In genomic region chr2:36695746-36696415, GRCh38 we compare ENCODE assay signal across 13 cellular contexts. TPM values are rescaled to one million over a fixed set of nuclear protein-coding genes. Genes with fewer than 3 reads are reported as not detected.
DNase-seq lines count a peak whose midpoint lies in the region; ATAC-seq, FAIRE-seq and TF ChIP-seq lines count a peak whose summit lies in the region.
"Had no signal": no experiment of that assay in that cellular context is flagged by ENCODE, and none has a peak within 500 bp of the region (broad histone marks: within the 10 kb centered on the region; RNA-seq: fewer than 3 reads in every experiment).

No MANE protein-coding gene starts in this region.

- H3K27me3 ChIP-seq in naive thymus-derived CD4-positive, alpha-beta T cell (ENCODE audit: control insufficient read depth in 2 of 2, insufficient read depth in 2 of 2, low read length in 2 of 2): no peaks in the 10 kb centered on the region
- H3K27me3 ChIP-seq: neutrophil had no signal

- FAIRE-seq in D721Med (lab: Jason Lieb, UNC): no peak

- H3K27ac Mint-ChIP-seq in activated naive CD4-positive, alpha-beta T cell treated with anti-CD3 and anti-CD28 coated beads, Interleukin-2, amount 10 ng/mL, durations not matched to agents 7 days and 5 days: no peak overlapping the region
- H3K27ac Mint-ChIP-seq in naive thymus-derived CD4-positive, alpha-beta T cell: no peak overlapping the region

- H3K9me3 ChIP-seq in naive thymus-derived CD4-positive, alpha-beta T cell (ENCODE audit: control insufficient read depth in 2 of 3, low read length in 3 of 3): no peaks in the 10 kb centered on the region
- H3K9me3 ChIP-seq: neutrophil had no signal

- H3K4me1 Mint-ChIP-seq in activated naive CD4-positive, alpha-beta T cell treated with anti-CD3 and anti-CD28 coated beads, Interleukin-2, amount 10 ng/mL, durations not matched to agents 7 days and 5 days: no peaks in the 10 kb centered on the region
- H3K4me1 Mint-ChIP-seq in naive thymus-derived CD4-positive, alpha-beta T cell: no peaks in the 10 kb centered on the region

- intact Hi-C loops in naive thymus-derived CD4-positive, alpha-beta T cell (cut with micrococcal nuclease): no loop called here

- H3K27ac ChIP-seq in naive thymus-derived CD4-positive, alpha-beta T cell (ENCODE audit: low read depth, low read length): no peak overlapping the region
- H3K27ac ChIP-seq: neutrophil, SK-N-MC had no signal

- H3K36me3 ChIP-seq in naive thymus-derived CD4-positive, alpha-beta T cell (ENCODE audit: control insufficient read depth in 2 of 3, insufficient read depth in 3 of 3, low read length in 3 of 3): no peaks in the 10 kb centered on the region
- H3K36me3 ChIP-seq: neutrophil had no signal

- POLR2A ChIA-PET in naive thymus-derived CD4-positive, alpha-beta T cell (lab: Charles Lee): no interaction called here

- H3K9me3 Mint-ChIP-seq in activated naive CD4-positive, alpha-beta T cell treated with anti-CD3 and anti-CD28 coated beads, Interleukin-2, amount 10 ng/mL, durations not matched to agents 7 days and 5 days: no peaks in the 10 kb centered on the region
- H3K9me3 Mint-ChIP-seq in naive thymus-derived CD4-positive, alpha-beta T cell: peaks cover 0 to 3% (median 0%) of the 10 kb centered on the region in 11 donors

- DNase-seq in D721Med (ENCODE audit: insufficient read length, low spot score) (no peak), LNCaP clone FGC (ENCODE audit: low read depth) (peak; percentile 2), dedifferentiated amniotic fluid mesenchymal stem cell (ENCODE audit: extremely low spot score) (peak; percentile 62), myocyte (ENCODE audit: low read depth) (peak; percentile 28), DMS79 treated with DMSO at 0.1 percent for 48 hours (lab: John Stamatoyannopoulos, UW) (no peak), GM20000 (ENCODE audit: low spot score) (no peak)
- DNase-seq in activated naive CD4-positive, alpha-beta T cell treated with anti-CD3 and anti-CD28 coated beads, Interleukin-2, amount 10 ng/mL, durations not matched to agents 7 days and 5 days: no peak
- DNase-seq in naive thymus-derived CD4-positive, alpha-beta T cell: no peak
- DNase-seq: caudate nucleus, NCI-H2029 treated with DMSO at 0.1 percent for 48 hours had no signal

- TF ChIP-seq CTCF in D721Med (IDR thresholded peaks at IDR 0.05; ENCODE audit: insufficient read depth, missing control alignments): peak; percentile 31
- TF ChIP-seq CTCF in LNCaP clone FGC (IDR thresholded peaks at IDR 0.05; ENCODE audit: control insufficient read depth, extremely low read depth, insufficient read depth): peak; percentile 34
- TF ChIP-seq CTCF in GM20000 (IDR thresholded peaks at IDR 0.05; ENCODE audit: extremely low read depth, missing control alignments): no peak

- H3K4me3 Mint-ChIP-seq in activated naive CD4-positive, alpha-beta T cell treated with anti-CD3 and anti-CD28 coated beads, Interleukin-2, amount 10 ng/mL, durations not matched to agents 7 days and 5 days: no peak overlapping the region
- no peak overlapping the region for H3K4me3 Mint-ChIP-seq in naive thymus-derived CD4-positive, alpha-beta T cell

- H3K36me3 Mint-ChIP-seq in activated naive CD4-positive, alpha-beta T cell treated with anti-CD3 and anti-CD28 coated beads, Interleukin-2, amount 10 ng/mL, durations not matched to agents 7 days and 5 days: no peaks in the 10 kb centered on the region
- no peaks in the 10 kb centered on the region for H3K36me3 Mint-ChIP-seq in naive thymus-derived CD4-positive, alpha-beta T cell

- H3K27me3 Mint-ChIP-seq in activated naive CD4-positive, alpha-beta T cell treated with anti-CD3 and anti-CD28 coated beads, Interleukin-2, amount 10 ng/mL, durations not matched to agents 7 days and 5 days: no peaks in the 10 kb centered on the region
- H3K27me3 Mint-ChIP-seq in naive thymus-derived CD4-positive, alpha-beta T cell: peaks cover 0 to 8% (median 4%) of the 10 kb centered on the region in 5 donors

- CTCF ChIA-PET in activated naive CD4-positive, alpha-beta T cell treated with anti-CD3 and anti-CD28 coated beads, Interleukin-2, amount 10 ng/mL, durations not matched to agents 7 days and 5 days (lab: Charles Lee): interaction anchor here (0.8 kb wide), 1 partner anchor 31 kb away, joined by 3 read pairs; no protein-coding TSS in a partner anchor
- CTCF ChIA-PET in naive thymus-derived CD4-positive, alpha-beta T cell (lab: Charles Lee): no interaction called here

- no peak for ATAC-seq in naive thymus-derived CD4-positive, alpha-beta T cell

- H3K4me1 ChIP-seq in naive thymus-derived CD4-positive, alpha-beta T cell (ENCODE audit: control insufficient read depth in 2 of 2, insufficient read depth in 2 of 2, low read length in 2 of 2): no peaks in the 10 kb centered on the region

- H3K4me3 ChIP-seq in LNCaP clone FGC (ENCODE audit: low read depth, low read length): no peak overlapping the region
- no peak overlapping the region for H3K4me3 ChIP-seq in naive thymus-derived CD4-positive, alpha-beta T cell (ENCODE audit: low read length)
- H3K4me3 ChIP-seq: SK-N-MC had no signal

RNA-seq across cellular contexts. Expression of gene VIT, which starts 0.6 kb away (rescaled TPM):
- total RNA-seq in myocyte: 0.10 TPM in 1 of 2 replicates, not detected in the other
- polyA plus RNA-seq in myocyte (2012): 0.38 TPM
- total RNA-seq in naive thymus-derived CD4-positive, alpha-beta T cell: not detected
- polyA plus RNA-seq in naive thymus-derived CD4-positive, alpha-beta T cell: not detected
- total RNA-seq: activated CD8-positive, alpha-beta memory T cell treated with anti-CD3 and anti-CD28 coated beads for 36 hours had no signal

Comparison
In these comparisons a context has a peak if more than half of its experiments do, and no peak if none do; other contexts are left out.
1. DNase-seq: peak in LNCaP clone FGC (single experiment), dedifferentiated amniotic fluid mesenchymal stem cell (single experiment) and myocyte (single experiment); none in D721Med (single experiment), activated naive CD4-positive, alpha-beta T cell treated with anti-CD3 and anti-CD28 coated beads, Interleukin-2, amount 10 ng/mL, durations not matched to agents 7 days and 5 days (single experiment), DMS79 treated with DMSO at 0.1 percent for 48 hours (single experiment), naive thymus-derived CD4-positive, alpha-beta T cell (0 of 9) and GM20000 (single experiment).